1 cellular context compared by ENCODE assay signal in the genomic region with DNA sequence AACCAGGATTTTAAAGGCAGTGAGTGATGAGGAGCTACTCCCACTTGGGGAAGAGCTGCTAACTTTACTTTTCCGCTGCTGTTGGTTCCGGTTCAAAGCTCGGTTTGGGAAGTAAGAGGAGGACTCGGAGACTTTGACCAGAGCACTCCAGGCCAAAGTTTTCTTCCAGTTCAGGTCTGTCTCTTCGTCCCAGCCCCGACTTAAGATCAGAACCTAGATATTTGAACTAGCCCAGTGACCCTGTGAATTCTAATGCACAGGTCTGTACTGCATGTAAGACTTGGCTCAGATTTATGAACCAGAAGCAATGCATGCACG.
TF ChIP-seq lines count a peak whose summit lies in the region.

No MANE protein-coding gene starts in this region.

TF ChIP-seq in GM23338, 12 proteins besides CTCF, POLR2A, EP300 and RAD21 (continued from another document):
- TF ChIP-seq, protein P1, sequence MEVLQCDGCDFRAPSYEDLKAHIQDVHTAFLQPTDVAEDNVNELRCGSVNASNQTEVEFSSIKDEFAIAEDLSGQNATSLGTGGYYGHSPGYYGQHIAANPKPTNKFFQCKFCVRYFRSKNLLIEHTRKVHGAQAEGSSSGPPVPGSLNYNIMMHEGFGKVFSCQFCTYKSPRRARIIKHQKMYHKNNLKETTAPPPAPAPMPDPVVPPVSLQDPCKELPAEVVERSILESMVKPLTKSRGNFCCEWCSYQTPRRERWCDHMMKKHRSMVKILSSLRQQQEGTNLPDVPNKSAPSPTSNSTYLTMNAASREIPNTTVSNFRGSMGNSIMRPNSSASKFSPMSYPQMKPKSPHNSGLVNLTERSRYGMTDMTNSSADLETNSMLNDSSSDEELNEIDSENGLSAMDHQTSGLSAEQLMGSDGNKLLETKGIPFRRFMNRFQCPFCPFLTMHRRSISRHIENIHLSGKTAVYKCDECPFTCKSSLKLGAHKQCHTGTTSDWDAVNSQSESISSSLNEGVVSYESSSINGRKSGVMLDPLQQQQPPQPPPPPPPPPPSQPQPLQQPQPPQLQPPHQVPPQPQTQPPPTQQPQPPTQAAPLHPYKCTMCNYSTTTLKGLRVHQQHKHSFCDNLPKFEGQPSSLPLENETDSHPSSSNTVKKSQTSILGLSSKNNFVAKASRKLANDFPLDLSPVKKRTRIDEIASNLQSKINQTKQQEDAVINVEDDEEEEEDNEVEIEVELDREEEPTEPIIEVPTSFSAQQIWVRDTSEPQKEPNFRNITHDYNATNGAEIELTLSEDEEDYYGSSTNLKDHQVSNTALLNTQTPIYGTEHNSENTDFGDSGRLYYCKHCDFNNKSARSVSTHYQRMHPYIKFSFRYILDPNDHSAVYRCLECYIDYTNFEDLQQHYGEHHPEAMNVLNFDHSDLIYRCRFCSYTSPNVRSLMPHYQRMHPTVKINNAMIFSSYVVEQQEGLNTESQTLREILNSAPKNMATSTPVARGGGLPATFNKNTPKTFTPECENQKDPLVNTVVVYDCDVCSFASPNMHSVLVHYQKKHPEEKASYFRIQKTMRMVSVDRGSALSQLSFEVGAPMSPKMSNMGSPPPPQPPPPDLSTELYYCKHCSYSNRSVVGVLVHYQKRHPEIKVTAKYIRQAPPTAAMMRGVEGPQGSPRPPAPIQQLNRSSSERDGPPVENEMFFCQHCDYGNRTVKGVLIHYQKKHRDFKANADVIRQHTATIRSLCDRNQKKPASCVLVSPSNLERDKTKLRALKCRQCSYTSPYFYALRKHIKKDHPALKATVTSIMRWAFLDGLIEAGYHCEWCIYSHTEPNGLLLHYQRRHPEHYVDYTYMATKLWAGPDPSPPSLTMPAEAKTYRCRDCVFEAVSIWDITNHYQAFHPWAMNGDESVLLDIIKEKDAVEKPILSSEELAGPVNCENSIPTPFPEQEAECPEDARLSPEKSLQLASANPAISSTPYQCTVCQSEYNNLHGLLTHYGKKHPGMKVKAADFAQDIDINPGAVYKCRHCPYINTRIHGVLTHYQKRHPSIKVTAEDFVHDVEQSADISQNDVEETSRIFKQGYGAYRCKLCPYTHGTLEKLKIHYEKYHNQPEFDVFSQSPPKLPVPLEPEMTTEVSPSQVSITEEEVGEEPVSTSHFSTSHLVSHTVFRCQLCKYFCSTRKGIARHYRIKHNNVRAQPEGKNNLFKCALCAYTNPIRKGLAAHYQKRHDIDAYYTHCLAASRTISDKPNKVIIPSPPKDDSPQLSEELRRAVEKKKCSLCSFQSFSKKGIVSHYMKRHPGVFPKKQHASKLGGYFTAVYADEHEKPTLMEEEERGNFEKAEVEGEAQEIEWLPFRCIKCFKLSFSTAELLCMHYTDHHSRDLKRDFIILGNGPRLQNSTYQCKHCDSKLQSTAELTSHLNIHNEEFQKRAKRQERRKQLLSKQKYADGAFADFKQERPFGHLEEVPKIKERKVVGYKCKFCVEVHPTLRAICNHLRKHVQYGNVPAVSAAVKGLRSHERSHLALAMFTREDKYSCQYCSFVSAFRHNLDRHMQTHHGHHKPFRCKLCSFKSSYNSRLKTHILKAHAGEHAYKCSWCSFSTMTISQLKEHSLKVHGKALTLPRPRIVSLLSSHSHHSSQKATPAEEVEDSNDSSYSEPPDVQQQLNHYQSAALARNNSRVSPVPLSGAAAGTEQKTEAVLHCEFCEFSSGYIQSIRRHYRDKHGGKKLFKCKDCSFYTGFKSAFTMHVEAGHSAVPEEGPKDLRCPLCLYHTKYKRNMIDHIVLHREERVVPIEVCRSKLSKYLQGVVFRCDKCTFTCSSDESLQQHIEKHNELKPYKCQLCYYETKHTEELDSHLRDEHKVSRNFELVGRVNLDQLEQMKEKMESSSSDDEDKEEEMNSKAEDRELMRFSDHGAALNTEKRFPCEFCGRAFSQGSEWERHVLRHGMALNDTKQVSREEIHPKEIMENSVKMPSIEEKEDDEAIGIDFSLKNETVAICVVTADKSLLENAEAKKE (CRISPR knock-in tag; IDR thresholded peaks at IDR 0.05): no peak
- TF ChIP-seq EZH2 (IDR thresholded peaks at IDR 0.05; ENCODE audit: low read depth, unreplicated experiment): no peak
- TF ChIP-seq STAT1 (IDR thresholded peaks at IDR 0.05; ENCODE audit: unreplicated experiment): no peak
- no peak for TF ChIP-seq CREB1 (CRISPR knock-in tag; IDR thresholded peaks at IDR 0.05; ENCODE audit: low read depth)
- no peak for TF ChIP-seq EZH2phosphoT487 (IDR thresholded peaks at IDR 0.05; ENCODE audit: unreplicated experiment)
- no peak for TF ChIP-seq NANOG (IDR thresholded peaks at IDR 0.05; ENCODE audit: borderline replicate concordance)
- TF ChIP-seq ZNF331 (CRISPR knock-in tag; IDR thresholded peaks at IDR 0.05; ENCODE audit: low read depth): no peak
- TF ChIP-seq, protein P2, sequence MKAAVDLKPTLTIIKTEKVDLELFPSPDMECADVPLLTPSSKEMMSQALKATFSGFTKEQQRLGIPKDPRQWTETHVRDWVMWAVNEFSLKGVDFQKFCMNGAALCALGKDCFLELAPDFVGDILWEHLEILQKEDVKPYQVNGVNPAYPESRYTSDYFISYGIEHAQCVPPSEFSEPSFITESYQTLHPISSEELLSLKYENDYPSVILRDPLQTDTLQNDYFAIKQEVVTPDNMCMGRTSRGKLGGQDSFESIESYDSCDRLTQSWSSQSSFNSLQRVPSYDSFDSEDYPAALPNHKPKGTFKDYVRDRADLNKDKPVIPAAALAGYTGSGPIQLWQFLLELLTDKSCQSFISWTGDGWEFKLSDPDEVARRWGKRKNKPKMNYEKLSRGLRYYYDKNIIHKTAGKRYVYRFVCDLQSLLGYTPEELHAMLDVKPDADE (IDR thresholded peaks at IDR 0.05): no peak
